17 cellular contexts compared by ENCODE assay signal in the genomic region with DNA sequence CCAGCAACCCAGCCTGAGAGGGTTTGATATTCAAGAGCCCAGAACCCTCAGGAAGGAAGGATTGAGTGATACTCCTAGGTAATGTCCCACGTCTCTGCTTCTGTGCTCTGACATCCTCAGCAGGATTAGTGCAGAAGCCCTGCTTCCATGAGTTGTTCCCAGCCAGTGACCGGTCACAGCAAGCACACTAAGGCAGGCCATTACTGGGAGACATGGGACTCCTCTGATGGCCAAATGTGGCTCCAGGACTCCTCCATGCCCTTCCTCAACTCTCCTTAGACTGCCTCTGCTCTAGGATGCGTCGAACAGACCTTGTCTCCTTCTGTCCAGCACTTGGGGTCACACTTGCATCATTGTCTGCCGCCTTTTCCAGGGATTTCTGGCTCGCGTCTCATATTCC. TPM values are rescaled to one million over a fixed set of nuclear protein-coding genes. Genes with fewer than 3 reads are reported as not detected.
DNase-seq lines count a peak whose midpoint lies in the region; ATAC-seq, FAIRE-seq and TF ChIP-seq lines count a peak whose summit lies in the region.
"Had no signal": no experiment of that assay in that cellular context is flagged by ENCODE, and none has a peak within 500 bp of the region (broad histone marks: within the 10 kb centered on the region; RNA-seq: fewer than 3 reads in every experiment).

No MANE protein-coding gene starts in this region.

- H3K9ac ChIP-seq in GM12878 (ENCODE audit: control insufficient read depth, insufficient read depth, low read length): no peak overlapping the region
- H3K9ac ChIP-seq: GM23248 had no signal

- WGBS in GM12878 (ENCODE audit: insufficient coverage, insufficient replicate concordance, low lambda C conversion rate, missing lambda C conversion rate): 91% methylated on average over 6 of the region's 7 CpGs

- no TSS peak for BruUV-seq in GM12878 (replicated peaks; lab: Mats Ljungman, UMichigan)

- SMC1A ChIA-PET in GM12878 (lab: Charles Lee; ENCODE audit: uncharacterized antibody, unreplicated experiment): no interaction called here

- peaks cover 27% of the 10 kb centered on the region for H3K4me1 Mint-ChIP-seq in activated T-cell treated with anti-CD3 and anti-CD28 coated beads, Interleukin-2, amount 50 U/mL, for 72 hours (ENCODE audit: low read depth)
- H3K4me1 Mint-ChIP-seq in activated T-cell treated with anti-CD3 and anti-CD28 coated beads, Interleukin-2, amount 50 U/mL, for 4 hours (ENCODE audit: low read depth): peaks cover 39% of the 10 kb centered on the region
- peaks cover 69% of the 10 kb centered on the region for H3K4me1 Mint-ChIP-seq in CD4-positive, alpha-beta T cell (ENCODE audit: low read depth)

- TF ChIP-seq POLR2A in GM12878 (IDR thresholded peaks at IDR 0.05; ENCODE audit: low read depth, low read length): 0 out of 2 replicates have a peak, but pooled peaks have one; percentile 27

- CTCF ChIA-PET in CD4-positive, alpha-beta T cell (lab: Charles Lee): no interaction called here
- CTCF ChIA-PET in GM12878 (lab: Yijun Ruan, JAX): no interaction called here

- RAD21 ChIA-PET in GM12878 (lab: Charles Lee; ENCODE audit: unreplicated experiment): no interaction called here

- intact Hi-C loops in CD4-positive, alpha-beta T cell (cut with DNase I, micrococcal nuclease): loop anchor here in 1 of 2 experiments (10.0 kb wide), 1 partner anchor 115 kb away; a partner anchor contains a TSS
- intact Hi-C loops in GM12878 (cut with micrococcal nuclease; ENCODE audit: unreplicated experiment): loop anchor here (10.0 kb wide), 1 partner anchor 225 kb away; a partner anchor contains a TSS

- in situ Hi-C loops in GM12878 (cut with MboI): no loop called here

- peak overlapping the region; percentile 57 for H3K27ac Mint-ChIP-seq in activated T-cell treated with anti-CD3 and anti-CD28 coated beads, Interleukin-2, amount 50 U/mL, for 72 hours
- H3K27ac Mint-ChIP-seq in CD4-positive, alpha-beta T cell: peak overlapping the region; percentile 45

- H3K4me3 Mint-ChIP-seq in activated T-cell treated with anti-CD3 and anti-CD28 coated beads, Interleukin-2, amount 50 U/mL, for 72 hours: no peak overlapping the region
- no peak overlapping the region for H3K4me3 Mint-ChIP-seq in activated T-cell treated with anti-CD3 and anti-CD28 coated beads, Interleukin-2, amount 50 U/mL, for 4 hours
- H3K4me3 Mint-ChIP-seq in CD4-positive, alpha-beta T cell: no peak overlapping the region

- peaks cover 0 to 22% of the 10 kb centered on the region in 2 experiments for H3K36me3 ChIP-seq in GM12878 (ENCODE audit: control insufficient read depth in 2 of 2, insufficient read depth in 2 of 2, low read length in 1 of 2)

- no peak overlapping the region for H3K4me2 ChIP-seq in GM12878 (ENCODE audit: control insufficient read depth, insufficient read depth)

- H3K27ac ChIP-seq in CD4-positive, alpha-beta T cell (ENCODE audit: low read depth, low read length): no peak overlapping the region
- no peak overlapping the region for H3K27ac ChIP-seq in GM12878 (ENCODE audit: control insufficient read depth, insufficient read depth)
- H3K27ac ChIP-seq: GM23248 had no signal

- no peaks in the 10 kb centered on the region for H3K9me3 ChIP-seq in CD4-positive, alpha-beta T cell (ENCODE audit: control insufficient read depth, low read length)
- H3K9me3 ChIP-seq in GM12878 (replicated peaks; ENCODE audit: control insufficient read depth, insufficient read depth, low read length): no peaks in the 10 kb centered on the region
- H3K9me3 ChIP-seq: Caco-2 had no signal

- no peak for TF ChIP-seq CTCF in CD4-positive, alpha-beta T cell (IDR thresholded peaks at IDR 0.05)
- TF ChIP-seq CTCF in GM12878 (IDR thresholded peaks at IDR 0.05 in 2 of 3, conservative IDR thresholded peaks at IDR 0.05 in 1 of 3; ENCODE audit: control insufficient read depth in 2 of 3, extremely low read depth in 1 of 3, insufficient read depth in 1 of 3, low read depth in 3 of 3, low read length in 3 of 3): no peak

- no peak for TF ChIP-seq EP300 in GM12878 (IDR thresholded peaks at IDR 0.05; ENCODE audit: borderline replicate concordance in 1 of 2, control insufficient read depth in 1 of 2, low read depth in 2 of 2, low read length in 2 of 2)

- TF ChIP-seq RAD21 in GM12878 (IDR thresholded peaks at IDR 0.05; ENCODE audit: insufficient read depth, low read depth, low read length): no peak

- no peaks in the 10 kb centered on the region for H3K9me3 Mint-ChIP-seq in activated T-cell treated with anti-CD3 and anti-CD28 coated beads, Interleukin-2, amount 50 U/mL, for 72 hours
- no peaks in the 10 kb centered on the region for H3K9me3 Mint-ChIP-seq in activated T-cell treated with anti-CD3 and anti-CD28 coated beads, Interleukin-2, amount 50 U/mL, for 4 hours
- no peaks in the 10 kb centered on the region for H3K9me3 Mint-ChIP-seq in CD4-positive, alpha-beta T cell
- H3K9me3 Mint-ChIP-seq: CD8-positive, alpha-beta memory T cell had no signal

- ATAC-seq in activated T-cell treated with anti-CD3 and anti-CD28 coated beads, Interleukin-2, amount 50 U/mL, for 72 hours (replicated peaks in 1 of 2): no peak
- ATAC-seq in activated T-cell treated with anti-CD3 and anti-CD28 coated beads, Interleukin-2, amount 50 U/mL, for 4 hours: no peak
- no peak for ATAC-seq in CD4-positive, alpha-beta T cell (ENCODE audit: poor library complexity)
- no peak for ATAC-seq in GM12878

- no peaks in the 10 kb centered on the region for H3K4me1 ChIP-seq in GM12878 (ENCODE audit: control insufficient read depth, insufficient read depth, low read length)
- H3K4me1 ChIP-seq: Caco-2 had no signal

- H4K20me1 ChIP-seq in GM12878 (ENCODE audit: control insufficient read depth, insufficient read depth): no peaks in the 10 kb centered on the region; the same call in 1 of the 2 replicates

- POLR2A ChIA-PET in CD4-positive, alpha-beta T cell (lab: Charles Lee): interaction anchor here (1.1 to 9.9 kb wide), 3 partner anchors 10 to 23 kb away, joined by 3 to 141 read pairs (median 3); no protein-coding TSS in a partner anchor
- POLR2A ChIA-PET in GM12878 (lab: Charles Lee): no interaction called here

- H3K27me3 Mint-ChIP-seq in activated T-cell treated with anti-CD3 and anti-CD28 coated beads, Interleukin-2, amount 50 U/mL, for 72 hours (ENCODE audit: low read depth): no peaks in the 10 kb centered on the region
- no peaks in the 10 kb centered on the region for H3K27me3 Mint-ChIP-seq in activated T-cell treated with anti-CD3 and anti-CD28 coated beads, Interleukin-2, amount 50 U/mL, for 4 hours (ENCODE audit: low read depth)
- H3K27me3 Mint-ChIP-seq in CD4-positive, alpha-beta T cell: no peaks in the 10 kb centered on the region

- H3K27me3 ChIP-seq in CD4-positive, alpha-beta T cell (ENCODE audit: control insufficient read depth, insufficient read depth, low read length): no peaks in the 10 kb centered on the region
- no peaks in the 10 kb centered on the region for H3K27me3 ChIP-seq in GM12878 (replicated peaks in 1 of 2; ENCODE audit: control insufficient read depth in 2 of 2, insufficient read depth in 2 of 2, low read length in 1 of 2)

- H2AFZ ChIP-seq in GM12878 (ENCODE audit: control insufficient read depth, low read depth, low read length): no peak overlapping the region
- H2AFZ ChIP-seq: GM23248 had no signal

- H3K79me2 ChIP-seq in GM12878 (ENCODE audit: control insufficient read depth, insufficient read depth, low read length): peaks cover 6% of the 10 kb centered on the region

- FAIRE-seq in GM12878 (lab: Jason Lieb, UNC): no peak
- FAIRE-seq: H54 had no signal

- DNase-seq in activated T-cell treated with anti-CD3 and anti-CD28 coated beads, Interleukin-2, amount 50 U/mL, for 72 hours: no peak
- DNase-seq in activated T-cell treated with anti-CD3 and anti-CD28 coated beads, Interleukin-2, amount 50 U/mL, for 4 hours: no peak
- DNase-seq in CD4-positive, alpha-beta T cell: no peak
- no peak for DNase-seq in GM12878 (ENCODE audit: low read depth, low spot score)
- DNase-seq in NCI-H526 (lab: John Stamatoyannopoulos, UW): no peak
- DNase-seq in dermis blood vessel endothelial cell: no peak
- no peak for DNase-seq in NCI-H510A (lab: John Stamatoyannopoulos, UW)
- DNase-seq: ACHN; C1 segment of cervical spinal cord; Caco-2; CD8-positive, alpha-beta memory T cell; DND-41; GDM1; GM23248; IMR-90; KBM-7 had no signal

- no peak overlapping the region for H3K4me3 ChIP-seq in GM12878
- H3K4me3 ChIP-seq: GM23248 had no signal

- peaks cover 18 to 19% of the 10 kb centered on the region in 2 donors for H3K36me3 Mint-ChIP-seq in activated T-cell treated with anti-CD3 and anti-CD28 coated beads, Interleukin-2, amount 50 U/mL, for 72 hours (ENCODE audit: insufficient read depth in 2 of 2)
- peaks cover 38% of the 10 kb centered on the region for H3K36me3 Mint-ChIP-seq in activated T-cell treated with anti-CD3 and anti-CD28 coated beads, Interleukin-2, amount 50 U/mL, for 4 hours (ENCODE audit: insufficient read depth)
- H3K36me3 Mint-ChIP-seq in CD4-positive, alpha-beta T cell (ENCODE audit: low read depth): peaks cover 62% of the 10 kb centered on the region

TF ChIP-seq in GM12878, 131 proteins besides CTCF, POLR2A, EP300 and RAD21 (continues in another document):
- TF ChIP-seq POLR2AphosphoS2 (IDR thresholded peaks at IDR 0.05; ENCODE audit: low read depth, low read length) (peak; percentile 31; the same call in 1 of the 2 replicates), TCF3 (IDR thresholded peaks at IDR 0.05; ENCODE audit: borderline replicate concordance, insufficient read depth, low read depth, low read length) (no peak)

RNA-seq across cellular contexts. Expression of a gene that starts 7.6 kb away (rescaled TPM):
- 1,000 to 10,000 TPM; 1,261 to 1,795 TPM for total RNA-seq in activated T-cell treated with anti-CD3 and anti-CD28 coated beads, Interleukin-2, amount 50 U/mL, for 72 hours
- total RNA-seq in activated T-cell treated with anti-CD3 and anti-CD28 coated beads, Interleukin-2, amount 50 U/mL, for 4 hours: 1,000 to 10,000 TPM; 1,247 to 1,756 (median 1,527) TPM
- total RNA-seq in CD4-positive, alpha-beta T cell: 1,000 to 10,000 TPM; 1,767 to 1,801 TPM
- 877 and 922 TPM in 2 replicates for total RNA-seq in GM12878 (2013; cell fraction: nucleolus; rRNA removed)
- total RNA-seq in GM12878 (2014; rRNA removed) (1,155 and 1,166 TPM in 2 replicates), GM12878 (2014; rRNA removed; fragmentation: Illumina TruSeq; extraction: Trizol) (455 and 468 TPM in 2 replicates), GM12878 (2021) (928 and 1,003 TPM in 2 replicates), dermis blood vessel endothelial cell (595 and 927 TPM in 2 replicates)
- 718 TPM for polyA plus RNA-seq in GM12878 (2011; ENCODE audit: low read depth)
- polyA plus RNA-seq in GM12878 (2011; rRNA removed) (490 and 959 TPM in 2 replicates), GM12878 (2014; fragmentation: Illumina TruSeq; extraction: Trizol) (255 and 382 TPM in 2 replicates), GM12878 (2014; fragmentation: Nextera tagmentation; extraction: Ambion mirVana) (100 to 1,000 TPM; 129 to 329 TPM), GM12878 (2014; rRNA removed) (1,078 and 1,263 TPM in 2 replicates), GM12878 (2016; fragmentation: Nextera tagmentation; extraction: Ambion mirVana) (100 to 1,000 TPM; 699 to 799 TPM)
- polyA plus RNA-seq in GM12878 (2011; cell fraction: cytosol; rRNA removed): 1,522 and 1,730 TPM in 2 replicates
- 1,255 and 1,711 TPM in 2 replicates for polyA plus RNA-seq in GM12878 (2011; cell fraction: nucleus; rRNA removed)
- polyA plus RNA-seq in GM12878 (2012): 1,065 and 1,243 TPM in 2 replicates
- polyA minus RNA-seq in GM12878 (2011; rRNA and poly(A)+ RNA removed): 560 and 847 TPM in 2 replicates
- polyA minus RNA-seq in GM12878 (2011; cell fraction: cytosol; rRNA and poly(A)+ RNA removed): 323 and 371 TPM in 2 replicates
- 239 and 260 TPM in 2 replicates for polyA minus RNA-seq in GM12878 (2011; cell fraction: nucleus; rRNA and poly(A)+ RNA removed)
